Comparison of ENCODE assay signal across 16 cellular contexts in the genomic region with DNA sequence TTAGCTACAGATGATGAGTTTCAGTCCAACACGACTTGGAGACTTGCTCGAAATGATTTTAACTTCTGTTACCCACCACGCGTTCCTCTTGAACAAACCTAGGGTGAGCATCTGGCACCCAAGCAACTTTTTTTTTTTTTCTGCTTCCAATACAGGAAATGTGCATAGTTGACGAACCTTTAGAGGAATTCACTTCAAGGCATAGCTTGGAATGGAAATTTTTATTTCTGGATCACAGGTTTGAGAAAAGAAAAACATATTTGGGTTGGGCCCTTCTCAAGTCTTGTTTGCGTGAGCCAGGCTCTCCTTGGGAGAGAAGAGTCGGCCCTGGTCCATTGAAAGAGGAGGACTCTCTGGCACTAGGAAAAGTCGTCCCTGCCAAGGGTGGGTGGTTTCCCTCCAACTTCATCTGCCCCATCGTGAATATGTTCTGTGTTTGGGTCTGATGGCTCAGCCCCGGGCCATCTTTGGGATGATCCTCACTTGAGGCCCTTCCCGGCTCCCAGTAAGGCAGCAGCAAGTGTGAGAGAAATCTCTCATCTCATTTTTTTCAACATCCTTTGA.
"Had no signal": no experiment of that assay in that cellular context is flagged by ENCODE, and none has a peak within 500 bp of the region (broad histone marks: within the 10 kb centered on the region; RNA-seq: fewer than 3 reads in every experiment).

No MANE protein-coding gene starts in this region.

- H3K4me1 Mint-ChIP-seq: activated naive CD8-positive, alpha-beta T cell treated with anti-CD3 and anti-CD28 coated beads, Interleukin-2, amount 10 ng/mL, durations not matched to agents 7 days and 5 days; neural progenitor cell had no signal

- H3K4me1 ChIP-seq: neural progenitor cell had no signal

- H3K4me3 ChIP-seq: cardiac muscle cell, neural progenitor cell had no signal

- H3K36me3 ChIP-seq: cardiac muscle cell, neural progenitor cell had no signal

- H3K36me3 Mint-ChIP-seq: activated naive CD8-positive, alpha-beta T cell treated with anti-CD3 and anti-CD28 coated beads, Interleukin-2, amount 10 ng/mL, durations not matched to agents 7 days and 5 days; mesothelial cell of epicardium; neural progenitor cell; T-cell; WTC11 had no signal

- H3K27ac Mint-ChIP-seq: activated naive CD4-positive, alpha-beta T cell treated with anti-CD3 and anti-CD28 coated beads for 36 hours; activated naive CD8-positive, alpha-beta T cell treated with anti-CD3 and anti-CD28 coated beads, Interleukin-2, amount 10 ng/mL, durations not matched to agents 7 days and 5 days; activated T-helper 17 cell treated with anti-CD3 and anti-CD28 coated beads, Interleukin-2, amount 50 U/mL, for 72 hours; mesothelial cell of epicardium; neural progenitor cell; stimulated activated naive CD8-positive, alpha-beta T cell treated with anti-CD3 and anti-CD28 coated beads, Interleukin-15, amount 100 ng/mL, for 72 hours; type B pancreatic cell; WTC11 had no signal

- H3K27ac ChIP-seq: cardiac muscle cell, epithelial cell of prostate, neural progenitor cell had no signal

- H3K27me3 ChIP-seq: cardiac muscle cell, neural progenitor cell had no signal

- DNase-seq: activated naive CD8-positive, alpha-beta T cell treated with anti-CD3 and anti-CD28 coated beads, Interleukin-2, amount 10 ng/mL, durations not matched to agents 7 days and 5 days; amniotic stem cell; posterior cingulate gyrus; stimulated activated CD4-positive, alpha-beta T cell treated with anti-CD3 and anti-CD28 coated beads, Interleukin-1b, Interleukin-23, amount 100 ng/mL, for 48 hours; stimulated activated naive CD8-positive, alpha-beta T cell treated with anti-CD3 and anti-CD28 coated beads, Interleukin-15, amount 100 ng/mL, for 72 hours had no signal

- ATAC-seq: activated T-helper 17 cell treated with anti-CD3 and anti-CD28 coated beads, Interleukin-2, amount 50 U/mL, for 72 hours; left lobe of liver; stimulated activated naive CD8-positive, alpha-beta T cell treated with anti-CD3 and anti-CD28 coated beads, Interleukin-15, amount 100 ng/mL, for 72 hours; WTC11 had no signal

- H3K4me3 Mint-ChIP-seq: activated naive CD4-positive, alpha-beta T cell treated with anti-CD3 and anti-CD28 coated beads for 36 hours; activated naive CD8-positive, alpha-beta T cell treated with anti-CD3 and anti-CD28 coated beads, Interleukin-2, amount 10 ng/mL, durations not matched to agents 7 days and 5 days; activated T-helper 17 cell treated with anti-CD3 and anti-CD28 coated beads, Interleukin-2, amount 50 U/mL, for 72 hours; mesothelial cell of epicardium; naive thymus-derived CD8-positive, alpha-beta T cell; neural progenitor cell; stimulated activated naive CD8-positive, alpha-beta T cell treated with anti-CD3 and anti-CD28 coated beads, Interleukin-15, amount 100 ng/mL, for 72 hours; T-cell; type B pancreatic cell; WTC11 had no signal

- H3K27me3 Mint-ChIP-seq: activated naive CD8-positive, alpha-beta T cell treated with anti-CD3 and anti-CD28 coated beads, Interleukin-2, amount 10 ng/mL, durations not matched to agents 7 days and 5 days; activated T-helper 17 cell treated with anti-CD3 and anti-CD28 coated beads, Interleukin-2, amount 50 U/mL, for 72 hours; naive thymus-derived CD8-positive, alpha-beta T cell; stimulated activated naive CD8-positive, alpha-beta T cell treated with anti-CD3 and anti-CD28 coated beads, Interleukin-15, amount 100 ng/mL, for 72 hours; T-cell had no signal

- H3K9me3 Mint-ChIP-seq: activated naive CD4-positive, alpha-beta T cell treated with anti-CD3 and anti-CD28 coated beads for 36 hours; activated naive CD8-positive, alpha-beta T cell treated with anti-CD3 and anti-CD28 coated beads, Interleukin-2, amount 10 ng/mL, durations not matched to agents 7 days and 5 days; activated T-helper 17 cell treated with anti-CD3 and anti-CD28 coated beads, Interleukin-2, amount 50 U/mL, for 72 hours; mesothelial cell of epicardium; naive thymus-derived CD8-positive, alpha-beta T cell; neural progenitor cell; stimulated activated naive CD8-positive, alpha-beta T cell treated with anti-CD3 and anti-CD28 coated beads, Interleukin-15, amount 100 ng/mL, for 72 hours; T-cell; type B pancreatic cell; WTC11 had no signal
